ENCODE assay signal across 8 cellular contexts in the genomic region with DNA sequence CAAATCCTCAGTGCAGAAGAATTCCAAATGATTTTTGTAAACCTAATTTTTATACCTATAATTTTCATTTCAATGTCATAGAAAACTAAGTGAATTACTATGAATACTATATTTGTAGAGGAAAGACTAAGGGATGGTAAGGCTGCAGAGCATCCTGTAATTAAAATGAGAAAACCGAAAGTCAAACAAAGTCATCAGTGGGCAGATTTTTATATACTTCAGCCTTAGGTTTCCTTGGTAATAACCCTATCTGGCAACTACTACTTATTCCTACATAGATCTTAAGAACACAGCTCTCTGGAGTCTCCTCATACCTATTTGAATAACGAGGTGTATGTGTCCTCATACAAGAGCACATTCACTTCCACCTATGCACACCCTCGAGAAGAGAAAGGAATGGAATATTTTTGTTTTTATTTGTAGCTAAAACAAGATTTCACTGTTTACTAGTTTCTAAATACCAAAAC.
DNase-seq lines count a peak whose midpoint lies in the region; ATAC-seq and TF ChIP-seq lines count a peak whose summit lies in the region.

No MANE protein-coding gene starts in this region.

- TF ChIP-seq POLR2A in vagina (IDR thresholded peaks at IDR 0.05): no peak

- H3K9me2 ChIP-seq in SU-DHL-6 (replicated peaks; ENCODE audit: insufficient read depth, low read length): no peaks in the 10 kb centered on the region

- H3K27ac ChIP-seq in left ventricle myocardium inferior (replicated peaks) (peak overlapping the region; percentile 60), SU-DHL-6 (ENCODE audit: low read depth, low read length) (no peak overlapping the region), foreskin keratinocyte (peak overlapping the region; percentile 98), vagina (peak overlapping the region; percentile 37)

- ATAC-seq in left cardiac atrium (no peak), foreskin keratinocyte (no peak), sciatic nerve (no peak)

- H3K36me3 ChIP-seq in left ventricle myocardium inferior (no peaks in the 10 kb centered on the region), SU-DHL-6 (ENCODE audit: low read length) (no peaks in the 10 kb centered on the region), vagina (no peaks in the 10 kb centered on the region)

- H3K4me1 ChIP-seq in left ventricle myocardium inferior (peaks cover 12% of the 10 kb centered on the region), foreskin keratinocyte (peaks cover 28% of the 10 kb centered on the region), vagina (peaks cover 16% of the 10 kb centered on the region)

- no peaks in the 10 kb centered on the region for H4K20me1 ChIP-seq in SU-DHL-6 (ENCODE audit: low read depth, low read length)

- no peaks in the 10 kb centered on the region for H3F3A ChIP-seq in SU-DHL-6 (ENCODE audit: insufficient read depth)

- H3K4me3 ChIP-seq in left ventricle myocardium inferior (peak overlapping the region; percentile 1), SU-DHL-6 (ENCODE audit: insufficient read depth, low read length, poor library complexity, severe bottlenecking) (no peak overlapping the region), vagina (no peak overlapping the region)

- H3K4me2 ChIP-seq in SU-DHL-6 (ENCODE audit: low read depth, low read length, poor library complexity, severe bottlenecking): peak overlapping the region; percentile 21

- H3K9ac ChIP-seq in SU-DHL-6 (ENCODE audit: low read length): no peak overlapping the region

- DNase-seq in left ventricle myocardium inferior (no peak), left cardiac atrium (no peak), foreskin keratinocyte (no peak), vagina (ENCODE audit: extremely low spot score in 2 of 2) (no peak), sciatic nerve (ENCODE audit: low spot score) (no peak), DMS79 treated with DMSO at 0.1 percent for 48 hours (lab: John Stamatoyannopoulos, UW) (no peak)
- no peak for DNase-seq in effector CD8-positive, alpha-beta T cell (lab: John Stamatoyannopoulos, UW)

- no peaks in the 10 kb centered on the region for H3K79me2 ChIP-seq in SU-DHL-6 (ENCODE audit: insufficient read depth, low read length)

- no peaks in the 10 kb centered on the region for H3K9me3 ChIP-seq in left ventricle myocardium inferior (replicated peaks)
- H3K9me3 ChIP-seq in SU-DHL-6 (ENCODE audit: insufficient read depth, low read length): no peaks in the 10 kb centered on the region
- no peaks in the 10 kb centered on the region for H3K9me3 ChIP-seq in vagina

- H2AFZ ChIP-seq in SU-DHL-6 (ENCODE audit: low read depth, low read length, severe bottlenecking): peak overlapping the region; percentile 66

- TF ChIP-seq CTCF in left ventricle myocardium inferior (IDR thresholded peaks at IDR 0.05; ENCODE audit: borderline replicate concordance): no peak
- no peak for TF ChIP-seq CTCF in SU-DHL-6 (IDR thresholded peaks at IDR 0.05; ENCODE audit: insufficient read depth, low read length, poor library complexity, severe bottlenecking)
- TF ChIP-seq CTCF in foreskin keratinocyte (conservative IDR thresholded peaks at IDR 0.05): no peak
- no peak for TF ChIP-seq CTCF in vagina (IDR thresholded peaks at IDR 0.05)

- intact Hi-C loops in left ventricle myocardium inferior (cut with micrococcal nuclease): no loop called here
- intact Hi-C loops in left cardiac atrium (cut with DNase I): no loop called here
- intact Hi-C loops in vagina (cut with DNase I): no loop called here
- intact Hi-C loops in sciatic nerve (cut with DNase I): no loop called here

- H3K27me3 ChIP-seq in left ventricle myocardium inferior (ENCODE audit: low read depth): no peaks in the 10 kb centered on the region
- H3K27me3 ChIP-seq in SU-DHL-6 (ENCODE audit: low read length): no peaks in the 10 kb centered on the region
- no peaks in the 10 kb centered on the region for H3K27me3 ChIP-seq in foreskin keratinocyte
- H3K27me3 ChIP-seq in vagina: no peaks in the 10 kb centered on the region
